ENCODE assay signal across 9 cellular contexts in genomic region chr13:48402325-48402962, GRCh38. TPM values are rescaled to one million over a fixed set of nuclear protein-coding genes. Genes with fewer than 3 reads are reported as not detected.
DNase-seq lines count a peak whose midpoint lies in the region; ATAC-seq, FAIRE-seq and TF ChIP-seq lines count a peak whose summit lies in the region.
"Had no signal": no experiment of that assay in that cellular context is flagged by ENCODE, and none has a peak within 500 bp of the region (broad histone marks: within the 10 kb centered on the region; RNA-seq: fewer than 3 reads in every experiment).

No MANE protein-coding gene starts in this region.

- TF ChIP-seq CTCF in dorsolateral prefrontal cortex (IDR thresholded peaks at IDR 0.05 in 54 of 56, conservative IDR thresholded peaks at IDR 0.05 in 2 of 56; ENCODE audit: low read depth in 1 of 56, partially characterized antibody in 56 of 56) (no peak), spleen (IDR thresholded peaks at IDR 0.05 in 8 of 11, conservative IDR thresholded peaks at IDR 0.05 in 3 of 11) (no peak), GM13976 (IDR thresholded peaks at IDR 0.05; ENCODE audit: borderline replicate concordance, control extremely low read depth, extremely low read depth, insufficient read depth, missing control alignments) (no peak)

- DNase-seq in GM12892 (ENCODE audit: insufficient read length) (no peak), dorsolateral prefrontal cortex (no peak), spleen (no peak), NCI-H2107 (lab: John Stamatoyannopoulos, UW) (no peak), GM13976 (ENCODE audit: low spot score) (no peak)
- DNase-seq: MM.1S had no signal

- H3K9me3 ChIP-seq in KOPT-K1 (ENCODE audit: insufficient read depth, low read length, poor library complexity, severe bottlenecking) = no peaks in the 10 kb centered on the region
- H3K9me3 ChIP-seq in spleen = no peaks in the 10 kb centered on the region

- peaks cover 37 to 99% (median 66%) of the 10 kb centered on the region in 6 donors for H3K4me1 ChIP-seq in spleen

- in situ Hi-C loops in GM13976 (cut with MboI; ENCODE audit: low sequenced_read_pairs, unreplicated experiment) = no loop called here

- H3K27ac ChIP-seq in KOPT-K1 (ENCODE audit: low read depth, low read length, poor library complexity, severe bottlenecking) = peak overlapping the region; percentile 91
- peak overlapping the region in 31 of 59 donors; percentile 1 to 77 (median 39) for H3K27ac ChIP-seq in dorsolateral prefrontal cortex
- H3K27ac ChIP-seq in spleen = peak overlapping the region in 7 of 8 donors; percentile 58 to 83 (median 81)

- H3K27me3 ChIP-seq in dorsolateral prefrontal cortex (no peaks in the 10 kb centered on the region), spleen (replicated peaks in 1 of 7) (no peaks in the 10 kb centered on the region)

- ATAC-seq in HG03097 (IDR thresholded peaks at IDR 0.05; ENCODE audit: low FRiP score, unreplicated experiment) = no peak

- WGBS in spleen, 5 donors = 59 to 63% (median 61%) methylated on average over 3 of the region's 3 CpGs

- H3K36me3 ChIP-seq in KOPT-K1 (ENCODE audit: insufficient read depth, low read length) (peaks cover 55% of the 10 kb centered on the region), spleen (peaks cover 0 to 12% (median 0%) of the 10 kb centered on the region in 6 donors)

- TF ChIP-seq POLR2A in GM12892 (IDR thresholded peaks at IDR 0.05; ENCODE audit: low read depth, low read length) (no peak), spleen (IDR thresholded peaks at IDR 0.05) (no peak)

- H3K4me3 ChIP-seq in dorsolateral prefrontal cortex (peak overlapping the region in 2 of 59 donors; percentile 7 to 18), spleen (no peak overlapping the region)

- FAIRE-seq in GM12892 (lab: Jason Lieb, UNC) = peak; percentile 42

- intact Hi-C loops in dorsolateral prefrontal cortex (cut with DNase I) (no loop called here), spleen (cut with DNase I; ENCODE audit: low total_unique reads) (loop anchor here (10.0 kb wide), 1 partner anchor 182 kb away; no protein-coding TSS in a partner anchor)

RNA-seq across cellular contexts. Expression of gene LPAR6, which starts 10.5 kb away (rescaled TPM):
- 0.89 TPM for polyA plus RNA-seq in GM12892 (2012; ENCODE audit: missing spikeins)
- total RNA-seq in dorsolateral prefrontal cortex (10 to 100 TPM in 34 of 120 experiments, 1 to 10 TPM in 86; 1.5 to 23.3 (median 8.0) TPM), spleen (10 to 100 TPM; 26.5 to 44.2 (median 32.9) TPM)
- 10 to 100 TPM; 29.4 to 39.6 (median 33.1) TPM for polyA plus RNA-seq in spleen
- polyA plus RNA-seq: neural cell had no signal

Comparison
In these comparisons a context has a peak if more than half of its experiments do, and no peak if none do; other contexts are left out.
1. H3K27ac ChIP-seq: peak in every context shown above with its lines; median percentile 91 in KOPT-K1; 81 in spleen; 39 in dorsolateral prefrontal cortex.